In genomic region chr2:56465491-56465890, GRCh38 we compare ENCODE assay signal across 23 cellular contexts.
"Had no signal": no experiment of that assay in that cellular context is flagged by ENCODE, and none has a peak within 500 bp of the region (broad histone marks: within the 10 kb centered on the region; RNA-seq: fewer than 3 reads in every experiment).

No MANE protein-coding gene starts in this region.

- ATAC-seq: esophagus mucosa; left cardiac atrium; naive thymus-derived CD8-positive, alpha-beta T cell; psoas muscle; right lobe of liver; stimulated activated effector memory CD8-positive, alpha-beta T cell treated with anti-CD3 and anti-CD28 coated beads, Interleukin-12 subunit alpha, Interleukin-12 subunit beta, amount 100 ng/mL, for 72 hours; T-cell; upper lobe of right lung had no signal

- H3K36me3 Mint-ChIP-seq: activated naive CD8-positive, alpha-beta T cell treated with anti-CD3 and anti-CD28 coated beads, Interleukin-2, amount 10 ng/mL, durations not matched to agents 7 days and 5 days; stimulated activated effector memory CD8-positive, alpha-beta T cell treated with anti-CD3 and anti-CD28 coated beads, Interleukin-12 subunit alpha, Interleukin-12 subunit beta, amount 100 ng/mL, for 72 hours; T-cell had no signal

- H3K36me3 ChIP-seq: breast epithelium, ovary, right lobe of liver, upper lobe of right lung had no signal

- FAIRE-seq: islet of Langerhans had no signal

- H3K27ac Mint-ChIP-seq: activated B cell treated with CpG ODN at 0.5 μM for 24 hours; activated CD4-positive, alpha-beta memory T cell treated with anti-CD3 and anti-CD28 coated beads, Interleukin-2, amount 10 ng/mL, durations not matched to agents 7 days and 5 days; activated naive CD8-positive, alpha-beta T cell treated with anti-CD3 and anti-CD28 coated beads, Interleukin-2, amount 10 ng/mL, durations not matched to agents 7 days and 5 days; activated T-helper 2 cell treated with anti-CD3 and anti-CD28 coated beads, Interferon-gamma antibody, Interleukin-2, Interleukin-4, amounts not matched to agents 10 μg/mL and 5 μg/mL and 100 μg/mL, durations not matched to agents 14 hours and 24 hours and 36 hours; naive thymus-derived CD8-positive, alpha-beta T cell; stimulated activated effector memory CD8-positive, alpha-beta T cell treated with anti-CD3 and anti-CD28 coated beads, Interleukin-12 subunit alpha, Interleukin-12 subunit beta, amount 100 ng/mL, for 72 hours; T-cell had no signal

- H3K4me3 ChIP-seq: breast epithelium, ovary, psoas muscle, right lobe of liver, upper lobe of right lung had no signal

- H3K4me1 ChIP-seq: breast epithelium, psoas muscle, right lobe of liver, upper lobe of right lung had no signal

- H3K4me3 Mint-ChIP-seq: activated B cell treated with CpG ODN at 0.5 μM for 24 hours; activated CD4-positive, alpha-beta memory T cell treated with anti-CD3 and anti-CD28 coated beads, Interleukin-2, amount 10 ng/mL, durations not matched to agents 7 days and 5 days; activated naive CD8-positive, alpha-beta T cell treated with anti-CD3 and anti-CD28 coated beads, Interleukin-2, amount 10 ng/mL, durations not matched to agents 7 days and 5 days; naive thymus-derived CD8-positive, alpha-beta T cell; stimulated activated effector memory CD8-positive, alpha-beta T cell treated with anti-CD3 and anti-CD28 coated beads, Interleukin-12 subunit alpha, Interleukin-12 subunit beta, amount 100 ng/mL, for 72 hours; T-cell had no signal

- H3K27me3 Mint-ChIP-seq: activated B cell treated with CpG ODN at 0.5 μM for 24 hours; activated CD4-positive, alpha-beta memory T cell treated with anti-CD3 and anti-CD28 coated beads, Interleukin-2, amount 10 ng/mL, durations not matched to agents 7 days and 5 days; activated naive CD8-positive, alpha-beta T cell treated with anti-CD3 and anti-CD28 coated beads, Interleukin-2, amount 10 ng/mL, durations not matched to agents 7 days and 5 days; naive thymus-derived CD8-positive, alpha-beta T cell; T-cell had no signal

- H3K27ac ChIP-seq: breast epithelium, ovary, psoas muscle, right lobe of liver, upper lobe of right lung had no signal

- H3K9me3 ChIP-seq: breast epithelium, ovary, psoas muscle, right lobe of liver, upper lobe of right lung had no signal

- H3K27me3 ChIP-seq: breast epithelium, ovary, right lobe of liver, upper lobe of right lung had no signal

- H3K4me1 Mint-ChIP-seq: activated B cell treated with CpG ODN at 0.5 μM for 24 hours; activated CD4-positive, alpha-beta memory T cell treated with anti-CD3 and anti-CD28 coated beads, Interleukin-2, amount 10 ng/mL, durations not matched to agents 7 days and 5 days; activated naive CD8-positive, alpha-beta T cell treated with anti-CD3 and anti-CD28 coated beads, Interleukin-2, amount 10 ng/mL, durations not matched to agents 7 days and 5 days; naive thymus-derived CD8-positive, alpha-beta T cell; stimulated activated effector memory CD8-positive, alpha-beta T cell treated with anti-CD3 and anti-CD28 coated beads, Interleukin-12 subunit alpha, Interleukin-12 subunit beta, amount 100 ng/mL, for 72 hours; T-cell had no signal

- DNase-seq: activated B cell treated with CpG ODN at 0.5 μM for 24 hours; activated CD4-positive, alpha-beta memory T cell treated with anti-CD3 and anti-CD28 coated beads, Interleukin-2, amount 10 ng/mL, durations not matched to agents 7 days and 5 days; activated CD4-positive, alpha-beta T cell treated with anti-CD3 and anti-CD28 coated beads for 48 hours; activated naive CD4-positive, alpha-beta T cell treated with Interleukin-2 at 50 U/mL for 16 hours; activated naive CD8-positive, alpha-beta T cell treated with anti-CD3 and anti-CD28 coated beads, Interleukin-2, amount 10 ng/mL, durations not matched to agents 7 days and 5 days; activated T-cell treated with anti-CD3 and anti-CD28 coated beads, Interleukin-2, amount 50 U/mL, for 1 hour; aorta; cortex of kidney; effector CD4-positive, alpha-beta T cell; left cardiac atrium; mesendoderm; naive thymus-derived CD8-positive, alpha-beta T cell; ovary; psoas muscle; right lobe of liver; stimulated activated CD4-positive, alpha-beta T cell treated with anti-CD3 and anti-CD28 coated beads, Interleukin-4, amount 100 ng/mL, for 24 hours; T-cell; upper lobe of right lung had no signal
